In the genomic region with DNA sequence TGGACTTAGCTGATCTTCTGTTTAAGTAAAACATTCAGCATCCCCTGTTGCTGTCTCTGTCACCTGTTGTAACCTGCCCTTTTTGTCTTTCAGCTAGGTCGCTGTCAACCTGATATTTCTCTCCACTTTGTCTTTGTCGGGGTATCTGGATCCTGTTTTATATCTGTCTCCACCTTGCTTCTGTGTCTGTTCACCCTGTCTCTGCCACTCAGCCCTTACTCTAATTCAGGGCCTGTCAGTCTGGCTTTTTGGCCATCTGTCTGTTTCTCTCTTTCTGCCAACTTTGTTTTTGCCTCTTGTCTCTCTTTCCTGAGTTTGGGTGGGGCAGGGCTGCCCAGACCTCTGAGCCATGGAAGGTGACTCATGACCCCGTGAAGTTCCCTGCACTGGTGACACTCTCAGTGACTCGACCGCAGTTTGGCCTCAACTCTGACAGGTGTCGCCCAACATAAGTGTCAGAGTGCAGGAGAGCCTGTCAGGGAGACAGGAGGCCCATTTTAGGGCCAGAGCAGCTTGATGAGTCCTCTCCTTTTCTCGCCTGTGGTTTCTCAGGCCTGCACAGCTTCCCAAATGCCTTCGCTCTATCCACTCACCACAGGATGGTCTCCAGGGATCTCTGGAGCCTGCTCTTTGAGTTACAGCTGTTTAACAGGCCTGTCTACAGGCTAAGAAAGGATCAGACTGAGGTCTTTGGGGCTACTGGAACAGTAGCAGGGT, we compare ENCODE assay signal across 1 cellular context.
TF ChIP-seq lines count a peak whose summit lies in the region.

No MANE protein-coding gene starts in this region.

TF ChIP-seq in K562, 482 proteins besides CTCF, POLR2A, EP300 and RAD21 (continued from another document and continues in another):
- TF ChIP-seq, protein P1, sequence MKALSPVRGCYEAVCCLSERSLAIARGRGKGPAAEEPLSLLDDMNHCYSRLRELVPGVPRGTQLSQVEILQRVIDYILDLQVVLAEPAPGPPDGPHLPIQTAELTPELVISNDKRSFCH (CRISPR knock-in tag; IDR thresholded peaks at IDR 0.05): no peak
- TF ChIP-seq, protein P1 (tag; IDR thresholded peaks at IDR 0.05): no peak
- TF ChIP-seq ZNF445 (CRISPR knock-in tag; IDR thresholded peaks at IDR 0.05; ENCODE audit: low read depth) (no peak), KDM5B (IDR thresholded peaks at IDR 0.05; ENCODE audit: insufficient replicate concordance, low read depth, low read length) (no peak), DMBX1 (CRISPR knock-in tag; IDR thresholded peaks at IDR 0.05; ENCODE audit: borderline replicate concordance) (no peak), PTTG1 (tag; IDR thresholded peaks at IDR 0.05; ENCODE audit: low read depth) (no peak), ZFP30 (CRISPR knock-in tag; IDR thresholded peaks at IDR 0.05; ENCODE audit: borderline replicate concordance) (no peak), TAF7 (tag; IDR thresholded peaks at IDR 0.05) (no peak), BHLHE40 (IDR thresholded peaks at IDR 0.05; ENCODE audit: low read length) (0 out of 2 replicates have a peak, but pooled peaks have one; percentile 14), OTX1 (CRISPR knock-in tag; IDR thresholded peaks at IDR 0.05) (no peak), MCM7 (IDR thresholded peaks at IDR 0.05) (no peak), PHF21A (IDR thresholded peaks at IDR 0.05; ENCODE audit: borderline replicate concordance, low read depth) (no peak), BRD9 (IDR thresholded peaks at IDR 0.05; ENCODE audit: low read depth, partially characterized antibody) (peak; percentile 45), CBX5 (IDR thresholded peaks at IDR 0.05; ENCODE audit: borderline replicate concordance, low read depth) (no peak), ZNF699 (CRISPR knock-in tag; IDR thresholded peaks at IDR 0.05; ENCODE audit: insufficient replicate concordance) (no peak), NCOA6 (IDR thresholded peaks at IDR 0.05) (no peak), ZBTB7A (IDR thresholded peaks at IDR 0.05; ENCODE audit: borderline replicate concordance, control insufficient read depth, low read depth, low read length) (no peak), RBBP5 (IDR thresholded peaks at IDR 0.05; ENCODE audit: borderline replicate concordance, insufficient read depth, low read length, poor library complexity, severe bottlenecking) (peak; percentile 19), ZNF764 (CRISPR knock-in tag; IDR thresholded peaks at IDR 0.05; ENCODE audit: low read depth) (no peak), ARNT (IDR thresholded peaks at IDR 0.05) (peak in 1 of 2 experiments; percentile 34; a peak in 1 of 4 replicates), FOS (IDR thresholded peaks at IDR 0.05; ENCODE audit: extremely low read depth, insufficient read length) (peak; percentile 45), SMARCA5 (IDR thresholded peaks at IDR 0.05) (peak; percentile 75), NR2C2 (CRISPR knock-in tag; IDR thresholded peaks at IDR 0.05) (peak; percentile 85), NR2C2 (tag; IDR thresholded peaks at IDR 0.05) (peak; percentile 7; the same call in 1 of the 2 replicates), MTA2 (IDR thresholded peaks at IDR 0.05; ENCODE audit: low read depth) (no peak), ADNP (tag; IDR thresholded peaks at IDR 0.05) (no peak), ESRRA (IDR thresholded peaks at IDR 0.05; ENCODE audit: borderline replicate concordance, low read depth) (peak; percentile 50; the same call in 1 of the 2 replicates), ZNF76 (CRISPR knock-in tag; IDR thresholded peaks at IDR 0.05; ENCODE audit: borderline replicate concordance) (no peak), NCOA2 (IDR thresholded peaks at IDR 0.05; ENCODE audit: partially characterized antibody in 2 of 2) (no peak), HDAC6 (IDR thresholded peaks at IDR 0.05; ENCODE audit: low read depth, low read length) (no peak), ZNF384 (IDR thresholded peaks at IDR 0.05; ENCODE audit: low read depth, low read length) (no peak), ZBTB1 (CRISPR knock-in tag; IDR thresholded peaks at IDR 0.05; ENCODE audit: borderline replicate concordance, low read depth) (no peak), KAT2B (IDR thresholded peaks at IDR 0.05; ENCODE audit: low read depth, low read length) (no peak), ZNF75A (CRISPR knock-in tag; IDR thresholded peaks at IDR 0.05) (no peak), ARID1B (IDR thresholded peaks at IDR 0.05) (peak; percentile 54), NBN (IDR thresholded peaks at IDR 0.05; ENCODE audit: low read depth) (no peak), PHF20 (IDR thresholded peaks at IDR 0.05; ENCODE audit: partially characterized antibody) (no peak), DACH1 (IDR thresholded peaks at IDR 0.05; ENCODE audit: partially characterized antibody) (no peak), SRSF9 (IDR thresholded peaks at IDR 0.05; ENCODE audit: borderline replicate concordance, low read depth, low read length) (no peak), PPARD (CRISPR knock-in tag; IDR thresholded peaks at IDR 0.05) (no peak), ZBTB8A (IDR thresholded peaks at IDR 0.05; ENCODE audit: partially characterized antibody) (no peak), MIER1 (IDR thresholded peaks at IDR 0.05; ENCODE audit: low read depth) (no peak), ZC3H8 (IDR thresholded peaks at IDR 0.05) (no peak), CBFB (CRISPR knock-in tag; IDR thresholded peaks at IDR 0.05) (peak; percentile 84), FOXJ2 (tag; IDR thresholded peaks at IDR 0.05) (no peak), EWSR1 (IDR thresholded peaks at IDR 0.05; ENCODE audit: borderline replicate concordance, low read depth, partially characterized antibody) (no peak), LARP7 (IDR thresholded peaks at IDR 0.05) (0 out of 2 replicates have a peak, but pooled peaks have one; percentile 38), KAT7 (CRISPR knock-in tag; IDR thresholded peaks at IDR 0.05; ENCODE audit: borderline replicate concordance) (no peak), CREB1 (IDR thresholded peaks at IDR 0.05) (peak; percentile 96), CREB1 (CRISPR knock-in tag; IDR thresholded peaks at IDR 0.05) (peak; percentile 95), WHSC1 (IDR thresholded peaks at IDR 0.05; ENCODE audit: low read length) (no peak), THRAP3 (IDR thresholded peaks at IDR 0.05; ENCODE audit: borderline replicate concordance) (no peak), EZH2 (IDR thresholded peaks at IDR 0.05; ENCODE audit: borderline replicate concordance, low read depth, low read length) (no peak), TEAD2 (tag; IDR thresholded peaks at IDR 0.05) (no peak), FOXP1 (CRISPR knock-in tag; IDR thresholded peaks at IDR 0.05) (0 out of 2 replicates have a peak, but pooled peaks have one; percentile 20), HCFC1 (IDR thresholded peaks at IDR 0.05; ENCODE audit: low read depth, low read length) (peak; percentile 67), NR1H2 (CRISPR knock-in tag; IDR thresholded peaks at IDR 0.05) (no peak), ZNF644 (tag; IDR thresholded peaks at IDR 0.05; ENCODE audit: low read depth) (no peak), U2AF2 (optimal IDR thresholded peaks at IDR 0.05; ENCODE audit: low read depth, low read length) (no peak), ZNF282 (CRISPR knock-in tag; IDR thresholded peaks at IDR 0.05) (no peak), ZBTB17 (CRISPR knock-in tag; IDR thresholded peaks at IDR 0.05) (no peak), GABPB1 (CRISPR knock-in tag; IDR thresholded peaks at IDR 0.05) (no peak; the same call in 1 of the 2 replicates), CC2D1A (IDR thresholded peaks at IDR 0.05) (no peak), ZNF143 (CRISPR knock-in tag; IDR thresholded peaks at IDR 0.05) (0 out of 2 replicates have a peak, but pooled peaks have one; percentile 7), NFYB (IDR thresholded peaks at IDR 0.05; ENCODE audit: extremely low read depth, insufficient read length) (no peak), POLR2H (tag; IDR thresholded peaks at IDR 0.05; ENCODE audit: low read depth) (no peak)
- TF ChIP-seq, protein P2, sequence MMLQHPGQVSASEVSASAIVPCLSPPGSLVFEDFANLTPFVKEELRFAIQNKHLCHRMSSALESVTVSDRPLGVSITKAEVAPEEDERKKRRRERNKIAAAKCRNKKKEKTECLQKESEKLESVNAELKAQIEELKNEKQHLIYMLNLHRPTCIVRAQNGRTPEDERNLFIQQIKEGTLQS (IDR thresholded peaks at IDR 0.05): peak; percentile 96
- TF ChIP-seq, protein P2 (CRISPR knock-in tag; conservative IDR thresholded peaks at IDR 0.05): peak; percentile 89
- TF ChIP-seq, protein P3, sequence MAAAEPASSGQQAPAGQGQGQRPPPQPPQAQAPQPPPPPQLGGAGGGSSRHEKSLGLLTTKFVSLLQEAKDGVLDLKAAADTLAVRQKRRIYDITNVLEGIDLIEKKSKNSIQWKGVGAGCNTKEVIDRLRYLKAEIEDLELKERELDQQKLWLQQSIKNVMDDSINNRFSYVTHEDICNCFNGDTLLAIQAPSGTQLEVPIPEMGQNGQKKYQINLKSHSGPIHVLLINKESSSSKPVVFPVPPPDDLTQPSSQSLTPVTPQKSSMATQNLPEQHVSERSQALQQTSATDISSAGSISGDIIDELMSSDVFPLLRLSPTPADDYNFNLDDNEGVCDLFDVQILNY (CRISPR knock-in tag; IDR thresholded peaks at IDR 0.05): no peak
- TF ChIP-seq, protein P4, sequence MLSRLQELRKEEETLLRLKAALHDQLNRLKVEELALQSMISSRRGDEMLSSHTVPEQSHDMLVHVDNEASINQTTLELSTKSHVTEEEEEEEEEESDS (CRISPR knock-in tag; IDR thresholded peaks at IDR 0.05): no peak
- TF ChIP-seq, protein P5, sequence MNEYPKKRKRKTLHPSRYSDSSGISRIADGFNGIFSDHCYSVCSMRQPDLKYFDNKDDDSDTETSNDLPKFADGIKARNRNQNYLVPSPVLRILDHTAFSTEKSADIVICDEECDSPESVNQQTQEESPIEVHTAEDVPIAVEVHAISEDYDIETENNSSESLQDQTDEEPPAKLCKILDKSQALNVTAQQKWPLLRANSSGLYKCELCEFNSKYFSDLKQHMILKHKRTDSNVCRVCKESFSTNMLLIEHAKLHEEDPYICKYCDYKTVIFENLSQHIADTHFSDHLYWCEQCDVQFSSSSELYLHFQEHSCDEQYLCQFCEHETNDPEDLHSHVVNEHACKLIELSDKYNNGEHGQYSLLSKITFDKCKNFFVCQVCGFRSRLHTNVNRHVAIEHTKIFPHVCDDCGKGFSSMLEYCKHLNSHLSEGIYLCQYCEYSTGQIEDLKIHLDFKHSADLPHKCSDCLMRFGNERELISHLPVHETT (CRISPR knock-in tag; conservative IDR thresholded peaks at IDR 0.05 in 1 of 2, IDR thresholded peaks at IDR 0.05 in 1 of 2): no peak
- TF ChIP-seq, protein P6, sequence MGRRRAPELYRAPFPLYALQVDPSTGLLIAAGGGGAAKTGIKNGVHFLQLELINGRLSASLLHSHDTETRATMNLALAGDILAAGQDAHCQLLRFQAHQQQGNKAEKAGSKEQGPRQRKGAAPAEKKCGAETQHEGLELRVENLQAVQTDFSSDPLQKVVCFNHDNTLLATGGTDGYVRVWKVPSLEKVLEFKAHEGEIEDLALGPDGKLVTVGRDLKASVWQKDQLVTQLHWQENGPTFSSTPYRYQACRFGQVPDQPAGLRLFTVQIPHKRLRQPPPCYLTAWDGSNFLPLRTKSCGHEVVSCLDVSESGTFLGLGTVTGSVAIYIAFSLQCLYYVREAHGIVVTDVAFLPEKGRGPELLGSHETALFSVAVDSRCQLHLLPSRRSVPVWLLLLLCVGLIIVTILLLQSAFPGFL (CRISPR knock-in tag; IDR thresholded peaks at IDR 0.05): 0 out of 2 replicates have a peak, but pooled peaks have one; percentile 34
- TF ChIP-seq, protein P7, sequence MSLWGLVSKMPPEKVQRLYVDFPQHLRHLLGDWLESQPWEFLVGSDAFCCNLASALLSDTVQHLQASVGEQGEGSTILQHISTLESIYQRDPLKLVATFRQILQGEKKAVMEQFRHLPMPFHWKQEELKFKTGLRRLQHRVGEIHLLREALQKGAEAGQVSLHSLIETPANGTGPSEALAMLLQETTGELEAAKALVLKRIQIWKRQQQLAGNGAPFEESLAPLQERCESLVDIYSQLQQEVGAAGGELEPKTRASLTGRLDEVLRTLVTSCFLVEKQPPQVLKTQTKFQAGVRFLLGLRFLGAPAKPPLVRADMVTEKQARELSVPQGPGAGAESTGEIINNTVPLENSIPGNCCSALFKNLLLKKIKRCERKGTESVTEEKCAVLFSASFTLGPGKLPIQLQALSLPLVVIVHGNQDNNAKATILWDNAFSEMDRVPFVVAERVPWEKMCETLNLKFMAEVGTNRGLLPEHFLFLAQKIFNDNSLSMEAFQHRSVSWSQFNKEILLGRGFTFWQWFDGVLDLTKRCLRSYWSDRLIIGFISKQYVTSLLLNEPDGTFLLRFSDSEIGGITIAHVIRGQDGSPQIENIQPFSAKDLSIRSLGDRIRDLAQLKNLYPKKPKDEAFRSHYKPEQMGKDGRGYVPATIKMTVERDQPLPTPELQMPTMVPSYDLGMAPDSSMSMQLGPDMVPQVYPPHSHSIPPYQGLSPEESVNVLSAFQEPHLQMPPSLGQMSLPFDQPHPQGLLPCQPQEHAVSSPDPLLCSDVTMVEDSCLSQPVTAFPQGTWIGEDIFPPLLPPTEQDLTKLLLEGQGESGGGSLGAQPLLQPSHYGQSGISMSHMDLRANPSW (CRISPR knock-in tag; IDR thresholded peaks at IDR 0.05): no peak
- TF ChIP-seq, protein P8, sequence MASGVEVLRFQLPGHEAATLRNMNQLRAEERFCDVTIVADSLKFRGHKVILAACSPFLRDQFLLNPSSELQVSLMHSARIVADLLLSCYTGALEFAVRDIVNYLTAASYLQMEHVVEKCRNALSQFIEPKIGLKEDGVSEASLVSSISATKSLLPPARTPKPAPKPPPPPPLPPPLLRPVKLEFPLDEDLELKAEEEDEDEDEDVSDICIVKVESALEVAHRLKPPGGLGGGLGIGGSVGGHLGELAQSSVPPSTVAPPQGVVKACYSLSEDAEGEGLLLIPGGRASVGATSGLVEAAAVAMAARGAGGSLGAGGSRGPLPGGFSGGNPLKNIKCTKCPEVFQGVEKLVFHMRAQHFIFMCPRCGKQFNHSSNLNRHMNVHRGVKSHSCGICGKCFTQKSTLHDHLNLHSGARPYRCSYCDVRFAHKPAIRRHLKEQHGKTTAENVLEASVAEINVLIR (CRISPR knock-in tag; IDR thresholded peaks at IDR 0.05): peak; percentile 57; the same call in 1 of the 2 replicates
- TF ChIP-seq, protein P9, sequence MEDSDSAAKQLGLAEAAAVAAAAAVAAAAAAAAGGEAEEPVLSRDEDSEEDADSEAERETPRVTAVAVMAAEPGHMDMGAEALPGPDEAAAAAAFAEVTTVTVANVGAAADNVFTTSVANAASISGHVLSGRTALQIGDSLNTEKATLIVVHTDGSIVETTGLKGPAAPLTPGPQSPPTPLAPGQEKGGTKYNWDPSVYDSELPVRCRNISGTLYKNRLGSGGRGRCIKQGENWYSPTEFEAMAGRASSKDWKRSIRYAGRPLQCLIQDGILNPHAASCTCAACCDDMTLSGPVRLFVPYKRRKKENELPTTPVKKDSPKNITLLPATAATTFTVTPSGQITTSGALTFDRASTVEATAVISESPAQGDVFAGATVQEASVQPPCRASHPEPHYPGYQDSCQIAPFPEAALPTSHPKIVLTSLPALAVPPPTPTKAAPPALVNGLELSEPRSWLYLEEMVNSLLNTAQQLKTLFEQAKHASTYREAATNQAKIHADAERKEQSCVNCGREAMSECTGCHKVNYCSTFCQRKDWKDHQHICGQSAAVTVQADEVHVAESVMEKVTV (CRISPR knock-in tag; IDR thresholded peaks at IDR 0.05): no peak
